27 cellular contexts compared by ENCODE assay signal in the genomic region with DNA sequence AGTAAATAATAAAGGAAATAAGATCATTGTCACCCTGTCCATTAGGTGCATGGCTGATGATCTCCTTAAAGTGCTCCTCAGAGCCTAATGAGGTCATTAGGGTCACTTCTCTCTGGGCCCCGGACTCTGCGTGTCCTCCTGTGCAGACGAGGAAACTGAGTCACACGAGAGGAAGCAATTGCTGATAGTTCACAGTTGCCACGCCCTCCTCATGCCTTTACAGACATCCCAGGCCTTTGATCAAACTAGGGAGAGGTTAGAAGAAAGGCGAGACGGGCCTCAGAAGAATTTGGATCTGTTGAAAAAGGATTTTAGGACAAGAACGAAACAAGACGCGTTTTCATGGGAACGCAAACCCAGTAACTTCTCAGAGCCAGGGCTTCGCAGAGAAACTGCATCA. TPM values are rescaled to one million over a fixed set of nuclear protein-coding genes. Genes with fewer than 3 reads are reported as not detected.
DNase-seq lines count a peak whose midpoint lies in the region; ATAC-seq, FAIRE-seq and TF ChIP-seq lines count a peak whose summit lies in the region.
"Had no signal": no experiment of that assay in that cellular context is flagged by ENCODE, and none has a peak within 500 bp of the region (broad histone marks: within the 10 kb centered on the region; RNA-seq: fewer than 3 reads in every experiment).

No MANE protein-coding gene starts in this region.

- H3K4me2 ChIP-seq in mesenchymal stem cell (ENCODE audit: low read length, poor library complexity, severe bottlenecking): no peak overlapping the region

- H3K36me3 ChIP-seq in mesenchymal stem cell (ENCODE audit: control insufficient read depth in 1 of 2, insufficient read depth in 2 of 2, low read depth in 1 of 2, low read length in 2 of 2): no peaks in the 10 kb centered on the region
- H3K36me3 ChIP-seq in thoracic aorta: no peaks in the 10 kb centered on the region
- H3K36me3 ChIP-seq: adrenal gland, MG63, spleen, tibial artery had no signal

- H3K4ac ChIP-seq in mesenchymal stem cell (ENCODE audit: low read depth in 1 of 2, low read length in 2 of 2): no peak overlapping the region

- ATAC-seq in thoracic aorta (ENCODE audit: insufficient number of reproducible peaks, low FRiP score, low read depth) (no peak), HG03039 (IDR thresholded peaks at IDR 0.05; ENCODE audit: unreplicated experiment) (no peak)
- ATAC-seq: GM12878 had no signal

- 31% methylated on average over 10 of the region's 12 CpGs for WGBS in mesenchymal stem cell

- no peak overlapping the region for H2BK12ac ChIP-seq in mesenchymal stem cell (ENCODE audit: low read length in 2 of 2)

- no peak for FAIRE-seq in frontal cortex (lab: Jason Lieb, UNC)
- FAIRE-seq: bronchial epithelial cell, GM12878, RCC 7860 had no signal

- no peak for DNase-seq in activated naive CD8-positive, alpha-beta T cell treated with anti-CD3 and anti-CD28 coated beads for 36 hours
- DNase-seq in mesenchymal stem cell (no peak), thoracic aorta (ENCODE audit: low spot score) (no peak), chondrocyte (ENCODE audit: low spot score) (no peak), frontal cortex (ENCODE audit: low spot score in 2 of 2) (no peak)
- DNase-seq: 8988T; activated CD4-positive, alpha-beta T cell treated with anti-CD3 and anti-CD28 coated beads, Interleukin-2, amount 50 U/mL, for 4 hours; activated gamma-delta T cell treated with Interleukin-2 at 50 U/mL for 16 hours; adrenal gland; AML-193; DMS79; MG63; NCI-H1436 treated with DMSO at 0.1 percent for 48 hours; NCI-H2171; nucleus accumbens; spleen; stimulated activated CD4-positive, alpha-beta T cell treated with anti-CD3 and anti-CD28 coated beads, Interleukin-4, amount 100 ng/mL, for 4 hours; tibial artery had no signal

- H3K9me3 Mint-ChIP-seq in activated naive CD8-positive, alpha-beta T cell (ENCODE audit: low read depth): no peaks in the 10 kb centered on the region
- no peaks in the 10 kb centered on the region for H3K9me3 Mint-ChIP-seq in activated naive CD8-positive, alpha-beta T cell treated with anti-CD3 and anti-CD28 coated beads for 36 hours
- no peaks in the 10 kb centered on the region for H3K9me3 Mint-ChIP-seq in chondrocyte (ENCODE audit: low read depth)
- H3K9me3 Mint-ChIP-seq: dendritic cell treated with granulocyte-macrophage colony-stimulating factor and Interleukin-4, amounts not matched to agents 40 ng/mL and 50 ng/mL, for 4 days; stimulated activated naive CD8-positive, alpha-beta T cell treated with anti-CD3 and anti-CD28 coated beads, Interleukin-15, Interleukin-2, amounts not matched to agents 100 ng/mL and 50 ng/mL, for 24 hours had no signal

- no peak overlapping the region for H4K91ac ChIP-seq in mesenchymal stem cell (ENCODE audit: low read length)

- H3K23ac ChIP-seq in mesenchymal stem cell (ENCODE audit: low read length in 2 of 2): no peak overlapping the region

- H3K4me3 Mint-ChIP-seq in activated naive CD8-positive, alpha-beta T cell: peak overlapping the region; percentile 28
- no peak overlapping the region for H3K4me3 Mint-ChIP-seq in activated naive CD8-positive, alpha-beta T cell treated with anti-CD3 and anti-CD28 coated beads for 36 hours
- no peak overlapping the region for H3K4me3 Mint-ChIP-seq in chondrocyte (ENCODE audit: unreplicated experiment)
- H3K4me3 Mint-ChIP-seq: dendritic cell treated with granulocyte-macrophage colony-stimulating factor and Interleukin-4, amounts not matched to agents 40 ng/mL and 50 ng/mL, for 4 days; stimulated activated naive CD8-positive, alpha-beta T cell treated with anti-CD3 and anti-CD28 coated beads, Interleukin-15, Interleukin-2, amounts not matched to agents 100 ng/mL and 50 ng/mL, for 24 hours had no signal

- H3K27me3 Mint-ChIP-seq in activated naive CD8-positive, alpha-beta T cell: peaks cover 27% of the 10 kb centered on the region
- H3K27me3 Mint-ChIP-seq in activated naive CD8-positive, alpha-beta T cell treated with anti-CD3 and anti-CD28 coated beads for 36 hours: peaks cover 83% of the 10 kb centered on the region
- peaks cover 65% of the 10 kb centered on the region for H3K27me3 Mint-ChIP-seq in chondrocyte (ENCODE audit: low read depth)

- H2BK5ac ChIP-seq in mesenchymal stem cell (ENCODE audit: low read depth, low read length, poor library complexity, severe bottlenecking): no peak overlapping the region

- H3K27ac ChIP-seq in VCaP (peak overlapping the region; percentile 4; the same call in 1 of the 2 replicates), mesenchymal stem cell (ENCODE audit: low read length, poor library complexity, severe bottlenecking) (no peak overlapping the region), thoracic aorta (no peak overlapping the region)
- H3K27ac ChIP-seq: adrenal gland, SK-N-MC, spleen, tibial artery had no signal

- no peak overlapping the region for H2BK15ac ChIP-seq in mesenchymal stem cell (ENCODE audit: low read depth, poor library complexity, severe bottlenecking)

- peaks cover 20% of the 10 kb centered on the region for H3K4me1 Mint-ChIP-seq in activated naive CD8-positive, alpha-beta T cell (ENCODE audit: low read depth)
- H3K4me1 Mint-ChIP-seq in activated naive CD8-positive, alpha-beta T cell treated with anti-CD3 and anti-CD28 coated beads for 36 hours: peaks cover 12% of the 10 kb centered on the region
- peaks cover 24% of the 10 kb centered on the region for H3K4me1 Mint-ChIP-seq in chondrocyte (ENCODE audit: low read depth)

- H3K9ac ChIP-seq in mesenchymal stem cell (ENCODE audit: low read length): peak overlapping the region; percentile 24

- no peak overlapping the region for H3K14ac ChIP-seq in mesenchymal stem cell (ENCODE audit: low read length in 2 of 2)

- H3K27me3 ChIP-seq in mesenchymal stem cell (ENCODE audit: control insufficient read depth in 1 of 2, insufficient read depth in 1 of 2, low read length in 2 of 2): peaks cover 23 to 74% of the 10 kb centered on the region in 2 experiments
- H3K27me3 ChIP-seq in thoracic aorta (replicated peaks; ENCODE audit: insufficient read depth): peaks cover 18% of the 10 kb centered on the region

- no peak for TF ChIP-seq CTCF in VCaP (conservative IDR thresholded peaks at IDR 0.05)
- TF ChIP-seq CTCF in thoracic aorta (IDR thresholded peaks at IDR 0.05): no peak
- no peak for TF ChIP-seq CTCF in chondrocyte (IDR thresholded peaks at IDR 0.05)

- no peak overlapping the region for H3K27ac Mint-ChIP-seq in activated naive CD8-positive, alpha-beta T cell
- no peak overlapping the region for H3K27ac Mint-ChIP-seq in activated naive CD8-positive, alpha-beta T cell treated with anti-CD3 and anti-CD28 coated beads for 36 hours
- H3K27ac Mint-ChIP-seq in chondrocyte (ENCODE audit: unreplicated experiment): no peak overlapping the region
- H3K27ac Mint-ChIP-seq: dendritic cell treated with granulocyte-macrophage colony-stimulating factor and Interleukin-4, amounts not matched to agents 40 ng/mL and 50 ng/mL, for 4 days; stimulated activated naive CD8-positive, alpha-beta T cell treated with anti-CD3 and anti-CD28 coated beads, Interleukin-15, Interleukin-2, amounts not matched to agents 100 ng/mL and 50 ng/mL, for 24 hours had no signal

- H3K36me3 Mint-ChIP-seq in activated naive CD8-positive, alpha-beta T cell: no peaks in the 10 kb centered on the region
- no peaks in the 10 kb centered on the region for H3K36me3 Mint-ChIP-seq in activated naive CD8-positive, alpha-beta T cell treated with anti-CD3 and anti-CD28 coated beads for 36 hours
- H3K36me3 Mint-ChIP-seq in chondrocyte (ENCODE audit: low read depth): no peaks in the 10 kb centered on the region

- H2AK5ac ChIP-seq in mesenchymal stem cell (ENCODE audit: low read length, severe bottlenecking): no peak overlapping the region

- no peaks in the 10 kb centered on the region for H3K79me1 ChIP-seq in mesenchymal stem cell (replicated peaks; ENCODE audit: low read length, poor library complexity, severe bottlenecking)

- H3K4me3 ChIP-seq in mesenchymal stem cell (ENCODE audit: insufficient read depth in 1 of 2, low read depth in 1 of 2, low read length in 2 of 2): peak overlapping the region in 1 of 2 experiments; percentile 65
- H3K4me3 ChIP-seq in thoracic aorta: peak overlapping the region; percentile 40
- H3K4me3 ChIP-seq: adrenal gland, GM12878, MG63, SK-N-MC, spleen, tibial artery had no signal

- H3K4me1 ChIP-seq in mesenchymal stem cell (ENCODE audit: control insufficient read depth, insufficient read depth, low read depth, low read length) (no peaks in the 10 kb centered on the region), thoracic aorta (ENCODE audit: control insufficient read depth in 1 of 2, low read depth in 2 of 2) (peaks cover 3 to 10% of the 10 kb centered on the region in 2 donors)
- H3K4me1 ChIP-seq: adrenal gland had no signal

- no peak overlapping the region for H3K18ac ChIP-seq in mesenchymal stem cell (ENCODE audit: low read depth in 1 of 2, low read length in 2 of 2)

- H2BK120ac ChIP-seq in mesenchymal stem cell (ENCODE audit: low read depth, low read length): no peak overlapping the region

- no peak overlapping the region for H4K8ac ChIP-seq in mesenchymal stem cell (ENCODE audit: low read length)

- no peaks in the 10 kb centered on the region for H3K9me3 ChIP-seq in mesenchymal stem cell (ENCODE audit: control insufficient read depth, low read length)
- H3K9me3 ChIP-seq in thoracic aorta: no peaks in the 10 kb centered on the region
- H3K9me3 ChIP-seq: adrenal gland, MG63, spleen, tibial artery had no signal

- H2AFZ ChIP-seq in mesenchymal stem cell (ENCODE audit: low read depth, low read length): no peak overlapping the region

RNA-seq across cellular contexts. Expression of gene MSX2, which starts 32.0 kb away (rescaled TPM):
- total RNA-seq in activated naive CD8-positive, alpha-beta T cell treated with anti-CD3 and anti-CD28 coated beads for 36 hours: not detected
- polyA plus RNA-seq in mesenchymal stem cell (2013, experiment 1 of 2): 3.1 TPM
- 3.2 TPM for polyA plus RNA-seq in mesenchymal stem cell (2013, experiment 2 of 2)
- 1 to 10 TPM in 1 of 2 donors, not detected in 1; 2.0 TPM for total RNA-seq in thoracic aorta
- total RNA-seq in chondrocyte: 2.2 to 25.5 TPM (median 2.3 TPM) in 3 replicates
- total RNA-seq in frontal cortex: 0.41 TPM
- total RNA-seq: bronchial epithelial cell, GM12878 had no signal
- polyA plus RNA-seq: GM12878 had no signal
